In genomic region chr2:134377730-134378129, GRCh38 we compare ENCODE assay signal across 18 cellular contexts.
DNase-seq lines count a peak whose midpoint lies in the region; ATAC-seq and TF ChIP-seq lines count a peak whose summit lies in the region.
"Had no signal": no experiment of that assay in that cellular context is flagged by ENCODE, and none has a peak within 500 bp of the region (broad histone marks: within the 10 kb centered on the region; RNA-seq: fewer than 3 reads in every experiment).

No MANE protein-coding gene starts in this region.

- intact Hi-C loops in left ventricle myocardium superior (cut with micrococcal nuclease) (no loop called here), heart left ventricle (cut with DNase I) (loop anchor here in 6 of 10 donors (2.0 to 10.0 kb wide), 5 partner anchors 35 to 75 kb away; no protein-coding TSS in a partner anchor), activated B cell treated with CpG ODN at 0.5 μM for 24 hours (cut with micrococcal nuclease) (loop anchor here (2.0 kb wide), 1 partner anchor 17 kb away; no protein-coding TSS in a partner anchor), esophagus muscularis mucosa (cut with DNase I) (loop anchor here (2.0 to 10.0 kb wide), 3 partner anchors 35 to 541 kb away; partner anchors contain the start of gene CCNT2)

- H3K4me1 ChIP-seq in heart left ventricle (peaks cover 0 to 45% (median 18%) of the 10 kb centered on the region in 12 donors), esophagus muscularis mucosa (peaks cover 41 to 54% (median 49%) of the 10 kb centered on the region in 4 donors), stomach smooth muscle (ENCODE audit: control insufficient read depth, insufficient read depth, low read length) (peaks cover 28% of the 10 kb centered on the region)
- H3K4me1 ChIP-seq: A549 had no signal

- no peak overlapping the region for H3K9ac ChIP-seq in stomach smooth muscle (ENCODE audit: low read length in 2 of 2)

- H3K36me3 ChIP-seq in heart left ventricle: peaks cover 0 to 35% (median 0%) of the 10 kb centered on the region in 9 donors
- no peaks in the 10 kb centered on the region for H3K36me3 ChIP-seq in esophagus muscularis mucosa
- H3K36me3 ChIP-seq in stomach smooth muscle (ENCODE audit: control insufficient read depth in 2 of 2, insufficient read depth in 2 of 2, low read length in 2 of 2): no peaks in the 10 kb centered on the region
- H3K36me3 ChIP-seq: BE2C had no signal

- peak overlapping the region in 3 of 12 donors; percentile 12 to 76 (median 53) for H3K27ac ChIP-seq in heart left ventricle
- H3K27ac ChIP-seq in esophagus muscularis mucosa (replicated peaks in 1 of 4): peak overlapping the region; percentile 73 to 82 (median 82)
- H3K27ac ChIP-seq in stomach smooth muscle (ENCODE audit: low read length): peak overlapping the region; percentile 83
- H3K27ac ChIP-seq: A549, RWPE1 had no signal

- H3K27ac Mint-ChIP-seq in activated B cell treated with CpG ODN at 0.5 μM for 24 hours: peak overlapping the region; percentile 12
- H3K27ac Mint-ChIP-seq in T-helper 2 cell treated with Interferon-gamma antibody and Interleukin-4, amounts not matched to agents 5 μg/mL and 100 μg/mL, for 36 hours: no peak overlapping the region

- no peak for TF ChIP-seq EP300 in esophagus muscularis mucosa (IDR thresholded peaks at IDR 0.05)

- H3K4me3 Mint-ChIP-seq in activated B cell treated with CpG ODN at 0.5 μM for 24 hours: no peak overlapping the region
- H3K4me3 Mint-ChIP-seq in T-helper 2 cell treated with Interferon-gamma antibody and Interleukin-4, amounts not matched to agents 5 μg/mL and 100 μg/mL, for 36 hours: no peak overlapping the region
- H3K4me3 Mint-ChIP-seq: IgD-negative memory B cell had no signal

- H3K9me3 ChIP-seq in heart left ventricle (no peaks in the 10 kb centered on the region), esophagus muscularis mucosa (no peaks in the 10 kb centered on the region), stomach smooth muscle (ENCODE audit: control insufficient read depth in 2 of 2, low read length in 2 of 2) (no peaks in the 10 kb centered on the region)
- H3K9me3 ChIP-seq: A549, BE2C had no signal

- peaks cover 90% of the 10 kb centered on the region for H3K36me3 Mint-ChIP-seq in activated B cell treated with CpG ODN at 0.5 μM for 24 hours (ENCODE audit: low read depth)
- H3K36me3 Mint-ChIP-seq in T-helper 2 cell treated with Interferon-gamma antibody and Interleukin-4, amounts not matched to agents 5 μg/mL and 100 μg/mL, for 36 hours (ENCODE audit: low read depth): no peaks in the 10 kb centered on the region

- CTCF ChIA-PET in activated B cell treated with CpG ODN at 0.5 μM for 24 hours (lab: Charles Lee): no interaction called here

- POLR2A ChIA-PET in activated B cell treated with CpG ODN at 0.5 μM for 24 hours (lab: Charles Lee): interaction anchor here (0.7 kb wide), 1 partner anchor 259 kb away, joined by 3 read pairs; no protein-coding TSS in a partner anchor

- no peaks in the 10 kb centered on the region for H3K4me1 Mint-ChIP-seq in activated B cell treated with CpG ODN at 0.5 μM for 24 hours
- no peaks in the 10 kb centered on the region for H3K4me1 Mint-ChIP-seq in T-helper 2 cell treated with Interferon-gamma antibody and Interleukin-4, amounts not matched to agents 5 μg/mL and 100 μg/mL, for 36 hours (ENCODE audit: low read depth)

- H3K27me3 ChIP-seq in heart left ventricle: no peaks in the 10 kb centered on the region
- no peaks in the 10 kb centered on the region for H3K27me3 ChIP-seq in esophagus muscularis mucosa
- H3K27me3 ChIP-seq in stomach smooth muscle (ENCODE audit: control insufficient read depth in 1 of 2, insufficient read depth in 2 of 2, low read length in 2 of 2): no peaks in the 10 kb centered on the region
- H3K27me3 ChIP-seq: BE2C had no signal

- H3K9me3 Mint-ChIP-seq in activated B cell treated with CpG ODN at 0.5 μM for 24 hours: no peaks in the 10 kb centered on the region
- no peaks in the 10 kb centered on the region for H3K9me3 Mint-ChIP-seq in T-helper 2 cell treated with Interferon-gamma antibody and Interleukin-4, amounts not matched to agents 5 μg/mL and 100 μg/mL, for 36 hours
- H3K9me3 Mint-ChIP-seq: IgD-negative memory B cell had no signal

- 67 to 70% (median 69%) methylated on average over 7 of the region's 7 CpGs for WGBS in heart left ventricle, 4 donors
- WGBS in esophagus muscularis mucosa: 84% methylated on average over 7 of the region's 7 CpGs

- no peak for DNase-seq in left ventricle myocardium superior
- DNase-seq in heart left ventricle: no peak
- no peak for DNase-seq in activated B cell treated with CpG ODN at 0.5 μM for 24 hours
- DNase-seq in esophagus muscularis mucosa (ENCODE audit: extremely low spot score): no peak
- DNase-seq in NCI-H1930 (lab: John Stamatoyannopoulos, UW): no peak
- no peak for DNase-seq in T-helper 2 cell treated with Interferon-gamma antibody and Interleukin-4, amounts not matched to agents 5 μg/mL and 100 μg/mL, for 36 hours (ENCODE audit: low spot score)
- DNase-seq: BE2C; DMS79; Karpas-422; NCI-H1694; NCI-H2107; NCI-H510A treated with DMSO at 0.1 percent for 48 hours; NCI-H748 treated with DMSO at 0.1 percent for 48 hours; NK-92 treated with Interleukin-12 subunit alpha and Interleukin-12 subunit beta, amount 100 ng/mL, for 24 hours had no signal

- no peak for TF ChIP-seq CTCF in heart left ventricle (IDR thresholded peaks at IDR 0.05)
- TF ChIP-seq CTCF in activated B cell treated with CpG ODN at 0.5 μM for 24 hours (IDR thresholded peaks at IDR 0.05): no peak
- TF ChIP-seq CTCF in esophagus muscularis mucosa (IDR thresholded peaks at IDR 0.05): no peak

- no peaks in the 10 kb centered on the region for H3K27me3 Mint-ChIP-seq in activated B cell treated with CpG ODN at 0.5 μM for 24 hours
- no peaks in the 10 kb centered on the region for H3K27me3 Mint-ChIP-seq in T-helper 2 cell treated with Interferon-gamma antibody and Interleukin-4, amounts not matched to agents 5 μg/mL and 100 μg/mL, for 36 hours (ENCODE audit: low read depth)
- H3K27me3 Mint-ChIP-seq: IgD-negative memory B cell had no signal

- ATAC-seq in left ventricle myocardium superior: peak; percentile 9
- ATAC-seq in heart left ventricle: no peak
- ATAC-seq in activated B cell treated with CpG ODN at 0.5 μM for 24 hours (ENCODE audit: low read depth): no peak
- ATAC-seq: A549 had no signal

- H3K4me3 ChIP-seq in heart left ventricle (no peak overlapping the region), esophagus muscularis mucosa (no peak overlapping the region), stomach smooth muscle (ENCODE audit: low read length in 2 of 2) (no peak overlapping the region)
- H3K4me3 ChIP-seq: A549 had no signal

- TF ChIP-seq POLR2A in heart left ventricle (IDR thresholded peaks at IDR 0.05): no peak
- TF ChIP-seq POLR2A in esophagus muscularis mucosa (IDR thresholded peaks at IDR 0.05; ENCODE audit: low read depth): no peak
